In genomic region chr4:121823505-121824170, GRCh38 we compare ENCODE assay signal across 1 cellular context.
TF ChIP-seq lines count a peak whose summit lies in the region.

CCNA2 (minus strand) TSS chr4:121823883; CDS start chr4:121823628, 255 bp downstream.

TF ChIP-seq in HepG2, 621 proteins besides CTCF, POLR2A, EP300 and RAD21 (continued from another document and continues in another):
- TF ChIP-seq ZNF407 (CRISPR knock-in tag; IDR thresholded peaks at IDR 0.05; ENCODE audit: not compliant biosample characterization) = no peak
- TF ChIP-seq SNAPC5 (CRISPR knock-in tag; IDR thresholded peaks at IDR 0.05; ENCODE audit: borderline replicate concordance) = no peak
- TF ChIP-seq ZNF576 (CRISPR knock-in tag; IDR thresholded peaks at IDR 0.05) = no peak
- no peak for TF ChIP-seq NR1H2 (CRISPR knock-in tag; IDR thresholded peaks at IDR 0.05; ENCODE audit: borderline replicate concordance, low read depth)
- no peak for TF ChIP-seq PTBP1 (IDR thresholded peaks at IDR 0.05; ENCODE audit: low read depth, low read length, poor library complexity, severe bottlenecking)
- no peak for TF ChIP-seq DPF2 (CRISPR knock-in tag; IDR thresholded peaks at IDR 0.05; ENCODE audit: borderline replicate concordance, low read depth)
- TF ChIP-seq HMG20B (CRISPR knock-in tag; conservative IDR thresholded peaks at IDR 0.05) = no peak
- peak; percentile 92 for TF ChIP-seq MXD4 (CRISPR knock-in tag; IDR thresholded peaks at IDR 0.05)
- TF ChIP-seq ZNF619 (CRISPR knock-in tag; IDR thresholded peaks at IDR 0.05) = no peak
- peak; percentile 70; the same call in 1 of the 2 replicates for TF ChIP-seq CBFB (CRISPR knock-in tag; IDR thresholded peaks at IDR 0.05)
- no peak for TF ChIP-seq ZNF101 (CRISPR knock-in tag; IDR thresholded peaks at IDR 0.05; ENCODE audit: borderline replicate concordance, low read depth)
- peak; percentile 91 for TF ChIP-seq PHF20 (CRISPR knock-in tag; IDR thresholded peaks at IDR 0.05)
- TF ChIP-seq MXD3 (CRISPR knock-in tag; IDR thresholded peaks at IDR 0.05) = peak; percentile 77; the same call in 1 of the 2 replicates
- TF ChIP-seq GZF1 (CRISPR knock-in tag; IDR thresholded peaks at IDR 0.05) = no peak
- TF ChIP-seq ZNF615 (CRISPR knock-in tag; IDR thresholded peaks at IDR 0.05; ENCODE audit: borderline replicate concordance) = no peak
- TF ChIP-seq AKNA (CRISPR knock-in tag; IDR thresholded peaks at IDR 0.05; ENCODE audit: borderline replicate concordance) = no peak
- TF ChIP-seq ZBTB14 (CRISPR knock-in tag; IDR thresholded peaks at IDR 0.05) = 0 out of 2 replicates have a peak, but pooled peaks have one; percentile 36
- no peak for TF ChIP-seq TMF1 (CRISPR knock-in tag; IDR thresholded peaks at IDR 0.05; ENCODE audit: low read depth)
- no peak for TF ChIP-seq ZBTB3 (CRISPR knock-in tag; IDR thresholded peaks at IDR 0.05; ENCODE audit: borderline replicate concordance, low read depth)
- no peak for TF ChIP-seq ATAD3A (CRISPR knock-in tag; IDR thresholded peaks at IDR 0.05)
- TF ChIP-seq GLI4 (CRISPR knock-in tag; IDR thresholded peaks at IDR 0.05; ENCODE audit: borderline replicate concordance) = no peak
- no peak for TF ChIP-seq ZNF281 (CRISPR knock-in tag; IDR thresholded peaks at IDR 0.05; ENCODE audit: borderline replicate concordance)
- TF ChIP-seq ZNF562 (CRISPR knock-in tag; IDR thresholded peaks at IDR 0.05; ENCODE audit: borderline replicate concordance) = peak; percentile 58; the same call in 1 of the 2 replicates
- no peak for TF ChIP-seq ZNF616 (CRISPR knock-in tag; IDR thresholded peaks at IDR 0.05; ENCODE audit: low read depth)
- no peak for TF ChIP-seq ZNF737 (CRISPR knock-in tag; IDR thresholded peaks at IDR 0.05; ENCODE audit: borderline replicate concordance)
- no peak for TF ChIP-seq XBP1 (CRISPR knock-in tag; IDR thresholded peaks at IDR 0.05)
- TF ChIP-seq KAT8 (CRISPR knock-in tag; IDR thresholded peaks at IDR 0.05) = peak; percentile 87
- no peak for TF ChIP-seq ZNF629 (CRISPR knock-in tag; conservative IDR thresholded peaks at IDR 0.05)
- TF ChIP-seq MYNN (CRISPR knock-in tag; IDR thresholded peaks at IDR 0.05; ENCODE audit: low read depth) = no peak
- TF ChIP-seq CREB1 (IDR thresholded peaks at IDR 0.05) = peak; percentile 97
- peak; percentile 100 for TF ChIP-seq CREB1 (CRISPR knock-in tag; IDR thresholded peaks at IDR 0.05)
- TF ChIP-seq MIER3 (CRISPR knock-in tag; IDR thresholded peaks at IDR 0.05; ENCODE audit: borderline replicate concordance) = no peak
- peak; percentile 18; the same call in 1 of the 2 replicates for TF ChIP-seq BCL6 (CRISPR knock-in tag; IDR thresholded peaks at IDR 0.05)
- no peak for TF ChIP-seq ARNT (IDR thresholded peaks at IDR 0.05)
- peak; percentile 53; the same call in 1 of the 2 replicates for TF ChIP-seq ZNF275 (CRISPR knock-in tag; IDR thresholded peaks at IDR 0.05; ENCODE audit: borderline replicate concordance)
- TF ChIP-seq DDIT3 (CRISPR knock-in tag; IDR thresholded peaks at IDR 0.05) = no peak
- TF ChIP-seq SALL2 (CRISPR knock-in tag; IDR thresholded peaks at IDR 0.05) = peak; percentile 70
- TF ChIP-seq MAX (IDR thresholded peaks at IDR 0.05) = peak; percentile 93
